In genomic region chr18:76960528-76961035, GRCh38 we compare ENCODE assay signal across 1 cellular context.
TF ChIP-seq lines count a peak whose summit lies in the region.

No MANE protein-coding gene starts in this region.

TF ChIP-seq in HCT116, 20 proteins besides CTCF, POLR2A, EP300 and RAD21 (continued from another document):
- TF ChIP-seq, protein P1, sequence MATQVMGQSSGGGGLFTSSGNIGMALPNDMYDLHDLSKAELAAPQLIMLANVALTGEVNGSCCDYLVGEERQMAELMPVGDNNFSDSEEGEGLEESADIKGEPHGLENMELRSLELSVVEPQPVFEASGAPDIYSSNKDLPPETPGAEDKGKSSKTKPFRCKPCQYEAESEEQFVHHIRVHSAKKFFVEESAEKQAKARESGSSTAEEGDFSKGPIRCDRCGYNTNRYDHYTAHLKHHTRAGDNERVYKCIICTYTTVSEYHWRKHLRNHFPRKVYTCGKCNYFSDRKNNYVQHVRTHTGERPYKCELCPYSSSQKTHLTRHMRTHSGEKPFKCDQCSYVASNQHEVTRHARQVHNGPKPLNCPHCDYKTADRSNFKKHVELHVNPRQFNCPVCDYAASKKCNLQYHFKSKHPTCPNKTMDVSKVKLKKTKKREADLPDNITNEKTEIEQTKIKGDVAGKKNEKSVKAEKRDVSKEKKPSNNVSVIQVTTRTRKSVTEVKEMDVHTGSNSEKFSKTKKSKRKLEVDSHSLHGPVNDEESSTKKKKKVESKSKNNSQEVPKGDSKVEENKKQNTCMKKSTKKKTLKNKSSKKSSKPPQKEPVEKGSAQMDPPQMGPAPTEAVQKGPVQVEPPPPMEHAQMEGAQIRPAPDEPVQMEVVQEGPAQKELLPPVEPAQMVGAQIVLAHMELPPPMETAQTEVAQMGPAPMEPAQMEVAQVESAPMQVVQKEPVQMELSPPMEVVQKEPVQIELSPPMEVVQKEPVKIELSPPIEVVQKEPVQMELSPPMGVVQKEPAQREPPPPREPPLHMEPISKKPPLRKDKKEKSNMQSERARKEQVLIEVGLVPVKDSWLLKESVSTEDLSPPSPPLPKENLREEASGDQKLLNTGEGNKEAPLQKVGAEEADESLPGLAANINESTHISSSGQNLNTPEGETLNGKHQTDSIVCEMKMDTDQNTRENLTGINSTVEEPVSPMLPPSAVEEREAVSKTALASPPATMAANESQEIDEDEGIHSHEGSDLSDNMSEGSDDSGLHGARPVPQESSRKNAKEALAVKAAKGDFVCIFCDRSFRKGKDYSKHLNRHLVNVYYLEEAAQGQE (IDR thresholded peaks at IDR 0.05; ENCODE audit: low read depth), result no peak
- TF ChIP-seq, protein P2, sequence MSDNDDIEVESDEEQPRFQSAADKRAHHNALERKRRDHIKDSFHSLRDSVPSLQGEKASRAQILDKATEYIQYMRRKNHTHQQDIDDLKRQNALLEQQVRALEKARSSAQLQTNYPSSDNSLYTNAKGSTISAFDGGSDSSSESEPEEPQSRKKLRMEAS (IDR thresholded peaks at IDR 0.05), result no peak
- no peak for TF ChIP-seq EZH2 (IDR thresholded peaks at IDR 0.05)
- TF ChIP-seq ATF3 (IDR thresholded peaks at IDR 0.05), result no peak
- no peak for TF ChIP-seq ZFX (IDR thresholded peaks at IDR 0.05)
- TF ChIP-seq FOSL1 (IDR thresholded peaks at IDR 0.05; ENCODE audit: low read depth), result no peak
- no peak for TF ChIP-seq SIN3A (IDR thresholded peaks at IDR 0.05; ENCODE audit: low read depth)
- TF ChIP-seq ELF1 (IDR thresholded peaks at IDR 0.05; ENCODE audit: borderline replicate concordance, low read depth), result no peak
